In genomic region chr4:20292739-20293138, GRCh38 we compare ENCODE assay signal across 4 cellular contexts.
"Had no signal": no experiment of that assay in that cellular context is flagged by ENCODE, and none has a peak within 500 bp of the region (broad histone marks: within the 10 kb centered on the region; RNA-seq: fewer than 3 reads in every experiment).

No MANE protein-coding gene starts in this region.

- H3K9me3 ChIP-seq: HAP-1 had no signal

- H3K4me3 ChIP-seq: GM23248, GM23338, HAP-1 had no signal

- H3K27ac ChIP-seq: GM23248 had no signal

- ATAC-seq: GM23338, HCT116 had no signal

- H3K4me1 ChIP-seq: HAP-1 had no signal

- H3K36me3 ChIP-seq: HAP-1 had no signal
